In the genomic region with DNA sequence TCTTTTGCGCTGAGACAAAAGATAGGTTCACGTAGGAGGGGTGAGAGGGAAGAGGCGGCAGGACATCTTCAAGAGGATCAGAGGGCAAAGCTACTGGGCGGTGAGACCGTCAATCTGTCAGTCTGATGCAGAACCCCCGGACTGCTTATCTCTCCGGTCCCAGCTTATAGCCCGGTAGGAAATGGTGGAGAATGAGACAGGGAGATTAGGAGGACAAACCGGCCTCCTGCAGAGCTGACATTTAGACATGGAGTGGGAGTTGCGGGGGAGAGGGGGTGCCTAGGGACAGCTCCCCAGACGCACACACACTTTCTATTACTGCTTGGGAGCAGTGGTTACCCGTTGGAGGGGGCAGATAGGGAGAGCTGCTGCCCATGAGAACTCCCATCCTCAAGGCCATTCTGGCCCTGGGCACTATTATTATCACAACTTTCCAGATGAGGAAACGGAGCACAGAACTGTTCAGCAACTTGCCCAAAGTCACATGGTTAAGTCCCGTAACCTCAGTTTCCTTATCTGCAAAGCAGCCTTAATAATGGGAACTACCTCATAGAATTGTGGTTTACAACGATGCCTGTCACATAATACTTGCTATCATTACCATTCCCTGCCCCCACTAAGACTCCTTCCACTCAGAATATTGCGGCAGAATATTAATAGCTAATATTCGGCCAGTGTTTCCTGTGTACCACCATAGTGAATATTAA, we compare ENCODE assay signal across 8 cellular contexts. TPM values are rescaled to one million over a fixed set of nuclear protein-coding genes. Genes with fewer than 3 reads are reported as not detected.
DNase-seq lines count a peak whose midpoint lies in the region; ATAC-seq and TF ChIP-seq lines count a peak whose summit lies in the region.

No MANE protein-coding gene starts in this region.

- POLR2A ChIA-PET in naive thymus-derived CD4-positive, alpha-beta T cell (lab: Charles Lee): interaction anchor here (0.7 to 2.5 kb wide), 23 partner anchors 9 to 242 kb away, joined by 3 to 21 read pairs (median 4); partner anchors contain the start of genes OTUD5, PQBP1, RBM3 and SUV39H1

- no peaks in the 10 kb centered on the region for H3K36me3 ChIP-seq in naive thymus-derived CD4-positive, alpha-beta T cell (ENCODE audit: control insufficient read depth in 2 of 3, insufficient read depth in 3 of 3, low read length in 3 of 3)

- peak overlapping the region; percentile 96 to 99 (median 98) for H3K27ac Mint-ChIP-seq in naive thymus-derived CD4-positive, alpha-beta T cell

- CTCF ChIA-PET in naive thymus-derived CD4-positive, alpha-beta T cell (lab: Charles Lee): interaction anchor here (1.0 kb wide), 1 partner anchor 146 kb away, joined by 3 read pairs; no protein-coding TSS in a partner anchor

- H3K9me3 ChIP-seq in naive thymus-derived CD4-positive, alpha-beta T cell (ENCODE audit: control insufficient read depth in 2 of 3, low read length in 3 of 3): no peaks in the 10 kb centered on the region

- intact Hi-C loops in naive thymus-derived CD4-positive, alpha-beta T cell (cut with micrococcal nuclease): loop anchor here (1.0 to 5.0 kb wide), 14 partner anchors 63 to 1122 kb away; partner anchors contain the start of genes PQBP1 (in 2 of the 2), SUV39H1 (in 2 of the 2), TIMM17B (in 2 of the 2) and CLCN5 (in 1 of the 2)

- TF ChIP-seq POLR2A in NB4 (IDR thresholded peaks at IDR 0.05; ENCODE audit: extremely low read depth, insufficient read length): no peak

- TF ChIP-seq CTCF in C4-2B (conservative IDR thresholded peaks at IDR 0.05) (no peak), NB4 (IDR thresholded peaks at IDR 0.05; ENCODE audit: low read depth, low read length) (no peak)

- peak overlapping the region; percentile 91 to 98 (median 96) for H3K4me3 Mint-ChIP-seq in naive thymus-derived CD4-positive, alpha-beta T cell

- H3K4me1 ChIP-seq in naive thymus-derived CD4-positive, alpha-beta T cell (ENCODE audit: control insufficient read depth in 2 of 2, insufficient read depth in 2 of 2, low read length in 2 of 2): peaks cover 6 to 12% of the 10 kb centered on the region in 2 donors

- no peaks in the 10 kb centered on the region for H3K27me3 ChIP-seq in naive thymus-derived CD4-positive, alpha-beta T cell (ENCODE audit: control insufficient read depth in 2 of 2, insufficient read depth in 2 of 2, low read length in 2 of 2)

- H3K27ac ChIP-seq in C4-2B (peak overlapping the region; percentile 88), cingulate gyrus (ENCODE audit: low read depth, low read length) (peak overlapping the region; percentile 78)
- peak overlapping the region; percentile 90 for H3K27ac ChIP-seq in naive thymus-derived CD4-positive, alpha-beta T cell (ENCODE audit: low read depth, low read length)

- peaks cover 10 to 27% (median 16%) of the 10 kb centered on the region in 7 donors for H3K4me1 Mint-ChIP-seq in naive thymus-derived CD4-positive, alpha-beta T cell

- ATAC-seq in naive thymus-derived CD4-positive, alpha-beta T cell: no peak
- no peak for ATAC-seq in GM21515 (IDR thresholded peaks at IDR 0.05; ENCODE audit: unreplicated experiment)
- ATAC-seq in GM18909 (IDR thresholded peaks at IDR 0.05; ENCODE audit: poor library complexity, unreplicated experiment): no peak

- H3K36me3 Mint-ChIP-seq in naive thymus-derived CD4-positive, alpha-beta T cell: peaks cover 0 to 12% (median 0%) of the 10 kb centered on the region in 5 donors

- DNase-seq in NB4 (ENCODE audit: low read depth) (peak; percentile 60), putamen (ENCODE audit: low spot score) (no peak), NCI-H2081 treated with DMSO at 0.1 percent for 48 hours (lab: John Stamatoyannopoulos, UW) (no peak)
- peak in 3 of 9 donors; percentile 0 to 21 (median 2) for DNase-seq in naive thymus-derived CD4-positive, alpha-beta T cell

- H3K27me3 Mint-ChIP-seq in naive thymus-derived CD4-positive, alpha-beta T cell: no peaks in the 10 kb centered on the region

- peaks cover 0 to 4% (median 0%) of the 10 kb centered on the region in 11 donors for H3K9me3 Mint-ChIP-seq in naive thymus-derived CD4-positive, alpha-beta T cell

- peak overlapping the region; percentile 90 for H3K4me3 ChIP-seq in NB4 (ENCODE audit: low read depth, low read length)
- H3K4me3 ChIP-seq in naive thymus-derived CD4-positive, alpha-beta T cell (ENCODE audit: low read length): peak overlapping the region; percentile 84

RNA-seq across cellular contexts. Expression of gene HDAC6, which starts 1.1 kb away (rescaled TPM):
- 100 to 1,000 TPM in 2 of 5 experiments, 10 to 100 TPM in 3; 84.3 to 135 (median 96.1) TPM for total RNA-seq in naive thymus-derived CD4-positive, alpha-beta T cell
- 10 to 100 TPM; 13.3 to 20.1 TPM for polyA plus RNA-seq in naive thymus-derived CD4-positive, alpha-beta T cell

RNA-seq across cellular contexts. Expression of gene GATA1, which starts 14.3 kb away (rescaled TPM):
- 1 to 10 TPM in 1 of 5 experiments, under 1 TPM in 1, not detected in 3; 0.45 to 1.2 TPM for total RNA-seq in naive thymus-derived CD4-positive, alpha-beta T cell
- not detected for polyA plus RNA-seq in naive thymus-derived CD4-positive, alpha-beta T cell

RNA-seq across cellular contexts. Expression of gene ERAS, which starts 25.6 kb away (rescaled TPM):
- total RNA-seq in naive thymus-derived CD4-positive, alpha-beta T cell: not detected
- polyA plus RNA-seq in naive thymus-derived CD4-positive, alpha-beta T cell: not detected

RNA-seq across cellular contexts. Expression of gene PCSK1N, which starts 34.7 kb away (rescaled TPM):
- 10 to 100 TPM in 1 of 5 experiments, 1 to 10 TPM in 3, under 1 TPM in 1; 0.36 to 14.0 (median 3.5) TPM for total RNA-seq in naive thymus-derived CD4-positive, alpha-beta T cell
- 1 to 10 TPM; 6.0 to 7.9 TPM for polyA plus RNA-seq in naive thymus-derived CD4-positive, alpha-beta T cell

RNA-seq across cellular contexts. Expression of gene GLOD5, which starts 39.2 kb away (rescaled TPM):
- total RNA-seq in naive thymus-derived CD4-positive, alpha-beta T cell: not detected
- not detected for polyA plus RNA-seq in naive thymus-derived CD4-positive, alpha-beta T cell
